ENCODE assay signal across 13 cellular contexts in the genomic region with DNA sequence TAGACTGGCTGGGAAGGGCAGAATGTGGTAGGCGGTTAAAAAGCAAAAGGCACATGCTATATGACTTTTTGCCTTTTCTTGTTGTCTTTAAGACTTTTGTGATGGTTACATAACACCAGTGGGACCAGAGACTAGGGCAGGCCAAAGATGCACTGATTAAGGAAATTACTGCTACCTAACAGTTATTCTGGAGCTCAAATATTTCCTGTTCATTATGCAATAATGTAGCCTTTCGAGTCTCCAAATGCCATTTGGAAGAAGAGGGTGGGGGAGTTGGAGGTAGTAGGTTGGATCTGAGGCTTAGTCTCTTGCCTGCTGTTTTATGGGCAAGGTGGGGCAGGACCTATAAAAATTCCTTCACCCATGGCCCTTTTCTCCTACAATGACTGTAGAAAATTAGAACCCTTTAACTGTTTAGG. TPM values are rescaled to one million over a fixed set of nuclear protein-coding genes. Genes with fewer than 3 reads are reported as not detected.
"Had no signal": no experiment of that assay in that cellular context is flagged by ENCODE, and none has a peak within 500 bp of the region (broad histone marks: within the 10 kb centered on the region; RNA-seq: fewer than 3 reads in every experiment).

No MANE protein-coding gene starts in this region.

- H3K27me3 Mint-ChIP-seq: activated CD4-positive, alpha-beta T cell treated with anti-CD3 and anti-CD28 coated beads for 36 hours; activated CD8-positive, alpha-beta T cell treated with anti-CD3 and anti-CD28 coated beads for 36 hours had no signal

- H3K27ac Mint-ChIP-seq: activated CD4-positive, alpha-beta T cell treated with anti-CD3 and anti-CD28 coated beads for 36 hours; activated CD8-positive, alpha-beta T cell treated with anti-CD3 and anti-CD28 coated beads for 36 hours had no signal

- ATAC-seq: activated CD4-positive, alpha-beta T cell treated with anti-CD3 and anti-CD28 coated beads for 36 hours; activated CD8-positive, alpha-beta T cell treated with anti-CD3 and anti-CD28 coated beads for 36 hours; foreskin keratinocyte; left ventricle myocardium superior had no signal

- H3K9me3 Mint-ChIP-seq: activated CD8-positive, alpha-beta T cell treated with anti-CD3 and anti-CD28 coated beads for 36 hours had no signal

- H3K4me1 Mint-ChIP-seq: activated CD4-positive, alpha-beta T cell treated with anti-CD3 and anti-CD28 coated beads for 36 hours had no signal

- H3K4me3 Mint-ChIP-seq: activated CD4-positive, alpha-beta T cell treated with anti-CD3 and anti-CD28 coated beads for 36 hours; activated CD8-positive, alpha-beta T cell treated with anti-CD3 and anti-CD28 coated beads for 36 hours had no signal

- DNase-seq: activated CD4-positive, alpha-beta T cell treated with anti-CD3 and anti-CD28 coated beads for 36 hours; activated CD8-positive, alpha-beta memory T cell treated with anti-CD3 and anti-CD28 coated beads, Interleukin-2, amount 50 U/mL, for 4 hours; activated CD8-positive, alpha-beta T cell treated with anti-CD3 and anti-CD28 coated beads for 36 hours; activated naive CD4-positive, alpha-beta T cell; foreskin keratinocyte; head of caudate nucleus; left ventricle myocardium superior; mesenchymal stem cell; sigmoid colon; stimulated activated CD4-positive, alpha-beta T cell treated with anti-CD3 and anti-CD28 coated beads, Interleukin-2, amount 100 ng/mL, for 24 hours; stimulated activated naive CD4-positive, alpha-beta T cell treated with Interleukin-2 at 50 U/mL for 16 hours; trophoblast cell had no signal

RNA-seq across cellular contexts. Expression of a gene that starts 51.7 kb away (rescaled TPM):
- total RNA-seq: activated CD4-positive, alpha-beta T cell treated with anti-CD3 and anti-CD28 coated beads for 36 hours; activated CD8-positive, alpha-beta T cell treated with anti-CD3 and anti-CD28 coated beads for 36 hours; ascending aorta; foreskin keratinocyte had no signal
